Comparison of ENCODE assay signal across 8 cellular contexts in genomic region chr13:24217601-24218281, GRCh38. TPM values are rescaled to one million over a fixed set of nuclear protein-coding genes. Genes with fewer than 3 reads are reported as not detected.
DNase-seq lines count a peak whose midpoint lies in the region; ATAC-seq lines count a peak whose summit lies in the region.

No MANE protein-coding gene starts in this region.

- ATAC-seq in HG02588 (IDR thresholded peaks at IDR 0.05; ENCODE audit: unreplicated experiment) (peak; percentile 41), HG03196 (IDR thresholded peaks at IDR 0.05; ENCODE audit: unreplicated experiment) (no peak), GM18868 (IDR thresholded peaks at IDR 0.05; ENCODE audit: unreplicated experiment) (no peak)

- peak; percentile 22 for DNase-seq in EH (ENCODE audit: low read depth)
- DNase-seq in amniotic epithelial cell (ENCODE audit: low read depth) = peak; percentile 55
- peak; percentile 91 for DNase-seq in myocyte (ENCODE audit: low read depth)
- DNase-seq in SKM-1 treated with dmso at 0.1 percent for 144 hours (lab: John Stamatoyannopoulos, UW; ENCODE audit: unreplicated experiment) = no peak
- no peak for DNase-seq in activated gamma-delta T cell treated with Interleukin-2 at 50 U/mL for 16 hours

RNA-seq across cellular contexts. Expression of gene SPATA13, which starts 57.2 kb away (rescaled TPM):
- 11.9 and 18.7 TPM in 2 replicates for total RNA-seq in myocyte
- 5.4 TPM for polyA plus RNA-seq in myocyte (2012)

Comparison
In these comparisons a context has a peak if more than half of its experiments do, and no peak if none do; other contexts are left out.
1. DNase-seq: peak in EH (single experiment), amniotic epithelial cell (single experiment) and myocyte (single experiment); none in SKM-1 treated with dmso at 0.1 percent for 144 hours (single experiment) and activated gamma-delta T cell treated with Interleukin-2 at 50 U/mL for 16 hours (single experiment).